Comparison of ENCODE assay signal across 1 cellular context in genomic region chr16:89657442-89658220, GRCh38.
A peak's percentile ranks its signal among the peaks of the same experiment; 100 is the strongest.
TF ChIP-seq lines count a peak whose summit lies in the region.

TSS of gene CHMP1A (minus strand) at chr16:89657708. CDS start at chr16:89657588, 120 bp downstream.
TSS of gene SPATA33 (plus strand) at chr16:89657836. CDS start at chr16:89657912, 76 bp downstream.

TF ChIP-seq in HepG2, 621 proteins besides CTCF, POLR2A, EP300 and RAD21 (continued from another document and continues in another):
- TF ChIP-seq SOX13 (IDR thresholded peaks at IDR 0.05), result no peak
- TF ChIP-seq SOX13 (CRISPR knock-in tag; conservative IDR thresholded peaks at IDR 0.05 in 1 of 2, IDR thresholded peaks at IDR 0.05 in 1 of 2), result no peak; a peak in 2 of 4 replicates
- TF ChIP-seq ZNF317 (CRISPR knock-in tag; IDR thresholded peaks at IDR 0.05), result 0 out of 2 replicates have a peak, but pooled peaks have one; percentile 48
- peak; percentile 12; the same call in 1 of the 2 replicates for TF ChIP-seq ZNF777 (CRISPR knock-in tag; IDR thresholded peaks at IDR 0.05)
- peak; percentile 90 for TF ChIP-seq ZFX (CRISPR knock-in tag; IDR thresholded peaks at IDR 0.05; ENCODE audit: low read depth)
- 0 out of 2 replicates have a peak, but pooled peaks have one; percentile 32 for TF ChIP-seq ZNF446 (CRISPR knock-in tag; IDR thresholded peaks at IDR 0.05)
- peak; percentile 58; the same call in 1 of the 2 replicates for TF ChIP-seq HCFC1 (IDR thresholded peaks at IDR 0.05; ENCODE audit: low read depth, low read length)
- TF ChIP-seq ZBTB39 (CRISPR knock-in tag; IDR thresholded peaks at IDR 0.05), result peak; percentile 73; the same call in 1 of the 2 replicates
- no peak; the same call in 1 of the 2 replicates for TF ChIP-seq AFF4 (CRISPR knock-in tag; IDR thresholded peaks at IDR 0.05)
- no peak; the same call in 1 of the 2 replicates for TF ChIP-seq ZSCAN31 (CRISPR knock-in tag; IDR thresholded peaks at IDR 0.05; ENCODE audit: low read depth)
- TF ChIP-seq ZNF503 (CRISPR knock-in tag; IDR thresholded peaks at IDR 0.05), result 0 out of 2 replicates have a peak, but pooled peaks have one; percentile 44
- TF ChIP-seq FUBP1 (CRISPR knock-in tag; IDR thresholded peaks at IDR 0.05; ENCODE audit: borderline replicate concordance), result no peak
- TF ChIP-seq TFAP4 (IDR thresholded peaks at IDR 0.05; ENCODE audit: borderline replicate concordance, low read depth), result no peak
- no peak for TF ChIP-seq ZNF557 (CRISPR knock-in tag; IDR thresholded peaks at IDR 0.05)
- TF ChIP-seq ZNF350 (CRISPR knock-in tag; IDR thresholded peaks at IDR 0.05; ENCODE audit: borderline replicate concordance, low read depth), result no peak
- TF ChIP-seq SOX5 (CRISPR knock-in tag; IDR thresholded peaks at IDR 0.05; ENCODE audit: borderline replicate concordance), result no peak; the same call in 1 of the 2 replicates
- TF ChIP-seq ZNF430 (CRISPR knock-in tag; IDR thresholded peaks at IDR 0.05), result no peak; the same call in 1 of the 2 replicates
- 0 out of 2 replicates have a peak, but pooled peaks have one; percentile 38 for TF ChIP-seq ZNF34 (CRISPR knock-in tag; IDR thresholded peaks at IDR 0.05; ENCODE audit: borderline replicate concordance)
- TF ChIP-seq REST (IDR thresholded peaks at IDR 0.05; ENCODE audit: borderline replicate concordance in 1 of 2, low read depth in 1 of 2, low read length in 2 of 2), result no peak; a peak in 1 of 4 replicates
- TF ChIP-seq TSC22D2 (CRISPR knock-in tag; IDR thresholded peaks at IDR 0.05; ENCODE audit: borderline replicate concordance), result peak; percentile 62; the same call in 1 of the 2 replicates
- TF ChIP-seq CBX5 (CRISPR knock-in tag; IDR thresholded peaks at IDR 0.05; ENCODE audit: borderline replicate concordance), result peak; percentile 59; the same call in 1 of the 2 replicates
- TF ChIP-seq ZNF883 (CRISPR knock-in tag; IDR thresholded peaks at IDR 0.05; ENCODE audit: not compliant biosample characterization), result peak; percentile 96
- peak; percentile 26; the same call in 1 of the 2 replicates for TF ChIP-seq PATZ1 (CRISPR knock-in tag; IDR thresholded peaks at IDR 0.05)
- peak; percentile 64; the same call in 1 of the 2 replicates for TF ChIP-seq ZSCAN29 (CRISPR knock-in tag; conservative IDR thresholded peaks at IDR 0.05)
- TF ChIP-seq ZNF709 (CRISPR knock-in tag; IDR thresholded peaks at IDR 0.05), result peak; percentile 66; the same call in 1 of the 2 replicates
- no peak for TF ChIP-seq SRSF9 (IDR thresholded peaks at IDR 0.05; ENCODE audit: borderline replicate concordance, insufficient read depth, low read depth, low read length, poor library complexity, severe bottlenecking)
- TF ChIP-seq ZFP36L1 (CRISPR knock-in tag; IDR thresholded peaks at IDR 0.05), result peak; percentile 55; the same call in 1 of the 2 replicates
- TF ChIP-seq FOXA1 (IDR thresholded peaks at IDR 0.05), result no peak
- 0 out of 2 replicates have a peak, but pooled peaks have one; percentile 29 for TF ChIP-seq FOXA1 (CRISPR knock-in tag; IDR thresholded peaks at IDR 0.05)
- TF ChIP-seq ZBTB7A (CRISPR knock-in tag; IDR thresholded peaks at IDR 0.05), result peak; percentile 79; the same call in 1 of the 2 replicates
- TF ChIP-seq ZNF770 (CRISPR knock-in tag; IDR thresholded peaks at IDR 0.05), result peak; percentile 20; the same call in 1 of the 2 replicates
- TF ChIP-seq MTA1 (CRISPR knock-in tag; IDR thresholded peaks at IDR 0.05; ENCODE audit: borderline replicate concordance), result peak; percentile 25; the same call in 1 of the 2 replicates
- no peak for TF ChIP-seq MTA3 (CRISPR knock-in tag; IDR thresholded peaks at IDR 0.05)
- no peak for TF ChIP-seq DPF2 (CRISPR knock-in tag; IDR thresholded peaks at IDR 0.05; ENCODE audit: borderline replicate concordance, low read depth)
- no peak; the same call in 1 of the 2 replicates for TF ChIP-seq CREB1 (IDR thresholded peaks at IDR 0.05)
- no peak for TF ChIP-seq CREB1 (CRISPR knock-in tag; IDR thresholded peaks at IDR 0.05)
- peak; percentile 84; the same call in 1 of the 2 replicates for TF ChIP-seq HOXD1 (CRISPR knock-in tag; IDR thresholded peaks at IDR 0.05)
- TF ChIP-seq ZNF530 (CRISPR knock-in tag; IDR thresholded peaks at IDR 0.05; ENCODE audit: low read depth), result no peak
